In genomic region chr10:60358282-60358681, GRCh38 we compare ENCODE assay signal across 10 cellular contexts. TPM values are rescaled to one million over a fixed set of nuclear protein-coding genes. Genes with fewer than 3 reads are reported as not detected.
DNase-seq lines count a peak whose midpoint lies in the region; ATAC-seq, FAIRE-seq and TF ChIP-seq lines count a peak whose summit lies in the region.
"Had no signal": no experiment of that assay in that cellular context is flagged by ENCODE, and none has a peak within 500 bp of the region (broad histone marks: within the 10 kb centered on the region; RNA-seq: fewer than 3 reads in every experiment).

No MANE protein-coding gene starts in this region.

- H3K27me3 ChIP-seq in GM06990 (replicated peaks; ENCODE audit: control insufficient read depth, insufficient read depth, low read length) (no peaks in the 10 kb centered on the region; the same call in 1 of the 2 replicates), right lobe of liver (no peaks in the 10 kb centered on the region), esophagus squamous epithelium (no peaks in the 10 kb centered on the region)
- H3K27me3 ChIP-seq: gastrocnemius medialis had no signal

- no peaks in the 10 kb centered on the region for H3K4me1 ChIP-seq in right lobe of liver
- H3K4me1 ChIP-seq in esophagus squamous epithelium = no peaks in the 10 kb centered on the region
- H3K4me1 ChIP-seq: gastrocnemius medialis had no signal

- intact Hi-C loops in right lobe of liver (cut with DNase I) (no loop called here), esophagus squamous epithelium (cut with DNase I) (no loop called here)

- H3K4me3 ChIP-seq in GM06990 (replicated peaks; ENCODE audit: low read depth, low read length) (no peak overlapping the region), right lobe of liver (no peak overlapping the region), esophagus squamous epithelium (no peak overlapping the region)
- H3K4me3 ChIP-seq: gastrocnemius medialis had no signal

- TF ChIP-seq CTCF in GM06990 (IDR thresholded peaks at IDR 0.05; ENCODE audit: insufficient read depth, low read length, poor library complexity, severe bottlenecking) (no peak), right lobe of liver (IDR thresholded peaks at IDR 0.05) (no peak), esophagus squamous epithelium (IDR thresholded peaks at IDR 0.05) (no peak)

- H3K27ac ChIP-seq in right lobe of liver (no peak overlapping the region), esophagus squamous epithelium (no peak overlapping the region)
- H3K27ac ChIP-seq: gastrocnemius medialis had no signal

- ATAC-seq in GM19025 (IDR thresholded peaks at IDR 0.05; ENCODE audit: low read depth, unreplicated experiment) = peak; percentile 83
- peak; percentile 93 for ATAC-seq in HG02588 (IDR thresholded peaks at IDR 0.05; ENCODE audit: unreplicated experiment)
- ATAC-seq in HG03432 (IDR thresholded peaks at IDR 0.05; ENCODE audit: unreplicated experiment) = peak; percentile 98
- ATAC-seq in right lobe of liver = no peak
- ATAC-seq: gastrocnemius medialis had no signal

- TF ChIP-seq POLR2A in right lobe of liver (IDR thresholded peaks at IDR 0.05) (no peak), esophagus squamous epithelium (IDR thresholded peaks at IDR 0.05) (no peak), H54 (IDR thresholded peaks at IDR 0.05; ENCODE audit: low read depth, low read length) (no peak)

- FAIRE-seq in H54 (lab: Jason Lieb, UNC) = no peak

- H3K9me3 ChIP-seq in right lobe of liver (no peaks in the 10 kb centered on the region), esophagus squamous epithelium (no peaks in the 10 kb centered on the region)
- H3K9me3 ChIP-seq: gastrocnemius medialis had no signal

- no peaks in the 10 kb centered on the region for H3K36me3 ChIP-seq in GM06990 (ENCODE audit: control insufficient read depth, insufficient read depth, low read length)
- H3K36me3 ChIP-seq in right lobe of liver = no peaks in the 10 kb centered on the region
- H3K36me3 ChIP-seq in esophagus squamous epithelium = no peaks in the 10 kb centered on the region
- H3K36me3 ChIP-seq: gastrocnemius medialis had no signal

- DNase-seq in GM06990 (ENCODE audit: extremely low read depth, insufficient read length) (peak; percentile 32), right lobe of liver (no peak), ecto neural progenitor cell (ENCODE audit: low spot score) (no peak), esophagus squamous epithelium (lab: John Stamatoyannopoulos, UW) (no peak), H54 (ENCODE audit: insufficient read length, low spot score) (no peak)
- DNase-seq: gastrocnemius medialis, IMR-90 had no signal

RNA-seq across cellular contexts. Expression of gene ANK3, which starts 31.4 kb away (rescaled TPM):
- total RNA-seq in right lobe of liver = 10 to 100 TPM in 5 of 6 experiments, 1 to 10 TPM in 1; 7.8 to 25.7 (median 16.6) TPM
- total RNA-seq in esophagus squamous epithelium = 10 to 100 TPM; 23.1 to 59.1 (median 33.0) TPM

Comparison
In these comparisons a context has a peak if more than half of its experiments do, and no peak if none do; other contexts are left out.
1. ATAC-seq: peak in GM19025 (single experiment), HG02588 (single experiment) and HG03432 (single experiment); none in right lobe of liver (0 of 4).